ENCODE assay signal across 8 cellular contexts in genomic region chr21:38787461-38788274, GRCh38. TPM values are rescaled to one million over a fixed set of nuclear protein-coding genes. Genes with fewer than 3 reads are reported as not detected.
DNase-seq lines count a peak whose midpoint lies in the region; ATAC-seq and TF ChIP-seq lines count a peak whose summit lies in the region.

No MANE protein-coding gene starts in this region.

- H4K20me1 ChIP-seq in smooth muscle cell (ENCODE audit: low read depth) = no peaks in the 10 kb centered on the region

- no peak for TF ChIP-seq CTCF in colonic mucosa (IDR thresholded peaks at IDR 0.05)
- TF ChIP-seq CTCF in smooth muscle cell (IDR thresholded peaks at IDR 0.05; ENCODE audit: borderline replicate concordance, insufficient read depth, poor library complexity, severe bottlenecking) = no peak

- no peaks in the 10 kb centered on the region for H3K79me2 ChIP-seq in smooth muscle cell (ENCODE audit: low read depth)

- H3F3A ChIP-seq in smooth muscle cell (ENCODE audit: low read depth) = peaks cover 5% of the 10 kb centered on the region

- H3K9me3 ChIP-seq in colonic mucosa (no peaks in the 10 kb centered on the region), smooth muscle cell (replicated peaks; ENCODE audit: low read depth) (no peaks in the 10 kb centered on the region)

- H3K4me3 ChIP-seq in colonic mucosa = no peak overlapping the region
- H3K4me3 ChIP-seq in smooth muscle cell = no peak overlapping the region

- ATAC-seq in HG02798 (IDR thresholded peaks at IDR 0.05; ENCODE audit: poor library complexity, unreplicated experiment) = no peak

- no peak overlapping the region for H3K4me2 ChIP-seq in smooth muscle cell

- peak overlapping the region; percentile 76 for H3K27ac ChIP-seq in colonic mucosa
- peak overlapping the region; percentile 49 for H3K27ac ChIP-seq in smooth muscle cell (ENCODE audit: low read depth)

- DNase-seq in NCI-H345 (lab: John Stamatoyannopoulos, UW) (peak; percentile 42), NCI-H345 treated with DMSO at 0.1 percent for 48 hours (lab: John Stamatoyannopoulos, UW; ENCODE audit: unreplicated experiment) (no peak), NCI-H2171 treated with DMSO at 0.1 percent for 48 hours (lab: John Stamatoyannopoulos, UW) (peak; percentile 50), colonic mucosa (peak; percentile 86), smooth muscle cell (lab: John Stamatoyannopoulos, UW; ENCODE audit: unreplicated experiment) (no peak), foreskin melanocyte (no peak), SK-N-DZ (ENCODE audit: low spot score) (no peak)

- no peaks in the 10 kb centered on the region for H3K27me3 ChIP-seq in colonic mucosa
- no peaks in the 10 kb centered on the region for H3K27me3 ChIP-seq in smooth muscle cell (ENCODE audit: low read depth)

- peaks cover 2% of the 10 kb centered on the region for H3K4me1 ChIP-seq in colonic mucosa
- no peaks in the 10 kb centered on the region for H3K4me1 ChIP-seq in smooth muscle cell (ENCODE audit: low read depth)

- no peaks in the 10 kb centered on the region for H3K36me3 ChIP-seq in colonic mucosa
- no peaks in the 10 kb centered on the region for H3K36me3 ChIP-seq in smooth muscle cell (ENCODE audit: low read depth)

- intact Hi-C loops in colonic mucosa (cut with DNase I) = loop anchor here (5.0 kb wide), 1 partner anchor 40 kb away; no protein-coding TSS in a partner anchor

- 49% methylated on average over 17 of the region's 19 CpGs for WGBS in smooth muscle cell (ENCODE audit: low lambda C conversion rate)

- H3K9ac ChIP-seq in colonic mucosa (ENCODE audit: low read depth in 2 of 2, low read length in 2 of 2) (peak overlapping the region in 1 of 2 donors; percentile 65), smooth muscle cell (ENCODE audit: low read depth) (no peak overlapping the region)

- H2AFZ ChIP-seq in smooth muscle cell (ENCODE audit: low read depth) = no peak overlapping the region

RNA-seq across cellular contexts. Expression of gene ETS2, which starts 18.1 kb away (rescaled TPM):
- total RNA-seq in colonic mucosa (100 to 1,000 TPM; 110 to 185 TPM), smooth muscle cell (77.0 and 77.7 TPM in 2 replicates)
- polyA plus RNA-seq in smooth muscle cell = 63.8 and 65.9 TPM in 2 replicates
- 9.5 and 10.3 TPM in 2 replicates for polyA plus RNA-seq in SK-N-DZ (2014; cell fraction: cytosol; rRNA removed)
- 8.1 and 8.4 TPM in 2 replicates for polyA plus RNA-seq in SK-N-DZ (2014; cell fraction: nucleus; rRNA removed)

Comparison
In these comparisons a context has a peak if more than half of its experiments do, and no peak if none do; other contexts are left out.
1. DNase-seq: peak in NCI-H345 (single experiment), NCI-H2171 treated with DMSO at 0.1 percent for 48 hours (single experiment) and colonic mucosa (single experiment); none in NCI-H345 treated with DMSO at 0.1 percent for 48 hours (single experiment), smooth muscle cell (single experiment), foreskin melanocyte (single experiment) and SK-N-DZ (single experiment).